ENCODE assay signal across 8 cellular contexts in the genomic region with DNA sequence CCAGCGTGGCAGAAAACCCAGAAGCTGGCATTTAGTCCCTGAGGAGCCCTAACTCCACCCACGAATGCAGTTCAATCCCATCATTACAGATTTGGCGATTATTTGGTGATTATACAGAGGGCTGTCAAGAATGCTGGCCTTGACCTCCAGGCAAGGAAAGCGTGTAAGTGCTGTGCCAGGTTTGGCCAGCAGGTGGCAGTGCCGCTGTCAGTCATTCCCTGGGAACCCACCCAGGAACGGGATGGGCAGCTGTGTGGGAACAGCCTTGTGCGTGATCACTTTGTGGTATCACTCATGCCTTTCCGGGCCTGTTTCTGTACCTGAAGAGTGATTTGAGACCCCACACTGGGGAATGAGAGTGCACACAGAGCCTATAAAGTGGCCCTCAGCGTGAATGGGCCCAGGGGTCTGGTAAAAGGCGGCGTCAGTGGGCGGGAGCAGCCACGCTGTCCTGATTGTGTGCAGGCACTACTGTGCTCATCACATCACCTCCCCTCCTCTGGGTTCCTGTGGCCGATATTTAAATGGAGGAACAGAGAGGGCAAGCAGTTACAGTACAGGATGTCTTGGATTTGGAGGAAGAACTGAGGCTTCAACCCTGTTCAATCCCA.
DNase-seq lines count a peak whose midpoint lies in the region; ATAC-seq and TF ChIP-seq lines count a peak whose summit lies in the region.

No MANE protein-coding gene starts in this region.

- H4K20me1 ChIP-seq in fibroblast of lung (ENCODE audit: control insufficient read depth, extremely low read depth, insufficient read depth, low read length) (no peaks in the 10 kb centered on the region), neural progenitor cell (ENCODE audit: low read depth) (peaks cover 13% of the 10 kb centered on the region)

- H3K4me3 Mint-ChIP-seq in activated T-cell treated with anti-CD3 and anti-CD28 coated beads, Interleukin-2, amount 50 U/mL, for 72 hours: no peak overlapping the region
- no peak overlapping the region for H3K4me3 Mint-ChIP-seq in neural progenitor cell

- H3F3A ChIP-seq in neural progenitor cell (ENCODE audit: low read depth): no peaks in the 10 kb centered on the region

- WGBS in thyroid gland, 2 donors: 46 to 71% methylated on average over 8 to 14 of the region's 14 CpGs

- H2AFZ ChIP-seq in fibroblast of lung (ENCODE audit: low read length): no peak overlapping the region
- no peak overlapping the region for H2AFZ ChIP-seq in neural progenitor cell (replicated peaks)

- no peaks in the 10 kb centered on the region for H3K9me3 Mint-ChIP-seq in activated T-cell treated with anti-CD3 and anti-CD28 coated beads, Interleukin-2, amount 50 U/mL, for 72 hours
- H3K9me3 Mint-ChIP-seq in neural progenitor cell: no peaks in the 10 kb centered on the region

- H3K36me3 ChIP-seq in fibroblast of lung (ENCODE audit: control insufficient read depth, insufficient read depth, low read length) (no peaks in the 10 kb centered on the region), neural progenitor cell (no peaks in the 10 kb centered on the region), thyroid gland (peaks cover 0 to 2% of the 10 kb centered on the region in 2 donors)

- peak in 1 of 2 donors; percentile 40 for ATAC-seq in activated T-cell treated with anti-CD3 and anti-CD28 coated beads, Interleukin-2, amount 50 U/mL, for 72 hours (replicated peaks in 1 of 2)
- no peak for ATAC-seq in GM21723 (IDR thresholded peaks at IDR 0.05; ENCODE audit: unreplicated experiment)

- H3K27ac Mint-ChIP-seq in activated T-cell treated with anti-CD3 and anti-CD28 coated beads, Interleukin-2, amount 50 U/mL, for 72 hours: no peak overlapping the region
- H3K27ac Mint-ChIP-seq in neural progenitor cell: no peak overlapping the region

- H3K27me3 ChIP-seq in fibroblast of lung (ENCODE audit: control insufficient read depth, insufficient read depth, low read length) (no peaks in the 10 kb centered on the region), neural progenitor cell (no peaks in the 10 kb centered on the region), thyroid gland (no peaks in the 10 kb centered on the region)

- no peaks in the 10 kb centered on the region for H3K36me3 Mint-ChIP-seq in activated T-cell treated with anti-CD3 and anti-CD28 coated beads, Interleukin-2, amount 50 U/mL, for 72 hours (ENCODE audit: insufficient read depth in 2 of 2)
- peaks cover 12% of the 10 kb centered on the region for H3K36me3 Mint-ChIP-seq in neural progenitor cell

- no peaks in the 10 kb centered on the region for H3K4me1 Mint-ChIP-seq in activated T-cell treated with anti-CD3 and anti-CD28 coated beads, Interleukin-2, amount 50 U/mL, for 72 hours (ENCODE audit: low read depth)
- no peaks in the 10 kb centered on the region for H3K4me1 Mint-ChIP-seq in neural progenitor cell

- DNase-seq in NCI-H345 (lab: John Stamatoyannopoulos, UW) (peak; percentile 9), NCI-H345 treated with DMSO at 0.1 percent for 48 hours (lab: John Stamatoyannopoulos, UW; ENCODE audit: unreplicated experiment) (no peak), NCI-H774 (lab: John Stamatoyannopoulos, UW) (peak; percentile 7), fibroblast of lung (ENCODE audit: low read depth in 2 of 2) (peak; percentile 37 to 67), neural progenitor cell (ENCODE audit: low spot score) (peak; percentile 61), thyroid gland (peak; percentile 71 to 81)
- peak; percentile 65 to 71 for DNase-seq in activated T-cell treated with anti-CD3 and anti-CD28 coated beads, Interleukin-2, amount 50 U/mL, for 72 hours

- H3K9ac ChIP-seq in fibroblast of lung (ENCODE audit: insufficient read depth, low read length): no peak overlapping the region
- no peak overlapping the region for H3K9ac ChIP-seq in neural progenitor cell

- H3K9me3 ChIP-seq in fibroblast of lung (ENCODE audit: control insufficient read depth, insufficient read depth, low read depth, low read length) (no peaks in the 10 kb centered on the region), neural progenitor cell (ENCODE audit: low read depth) (no peaks in the 10 kb centered on the region), thyroid gland (no peaks in the 10 kb centered on the region)

- no peak for TF ChIP-seq POLR2A in thyroid gland (IDR thresholded peaks at IDR 0.05)

- H3K27ac ChIP-seq in fibroblast of lung (ENCODE audit: insufficient read depth, low read length) (no peak overlapping the region), neural progenitor cell (no peak overlapping the region), thyroid gland (no peak overlapping the region)

- H3K79me2 ChIP-seq in fibroblast of lung (ENCODE audit: control insufficient read depth, insufficient read depth, low read length) (no peaks in the 10 kb centered on the region), neural progenitor cell (ENCODE audit: low read depth) (no peaks in the 10 kb centered on the region)

- H3K4me3 ChIP-seq in fibroblast of lung (replicated peaks in 1 of 4; ENCODE audit: control extremely low read depth in 1 of 4, insufficient read depth in 1 of 4, low read depth in 3 of 4, low read length in 4 of 4) (no peak overlapping the region), neural progenitor cell (no peak overlapping the region), thyroid gland (replicated peaks in 1 of 3) (no peak overlapping the region)

- intact Hi-C loops in thyroid gland (cut with DNase I): no loop called here

- TF ChIP-seq CTCF in fibroblast of lung (conservative IDR thresholded peaks at IDR 0.05 in 1 of 2, IDR thresholded peaks at IDR 0.05 in 1 of 2; ENCODE audit: low read depth in 1 of 2, low read length in 2 of 2) (peak; percentile 94 to 99), neural progenitor cell (IDR thresholded peaks at IDR 0.05) (peak; percentile 98), thyroid gland (IDR thresholded peaks at IDR 0.05) (peak; percentile 79 to 97 (median 82))

- H3K27me3 Mint-ChIP-seq in activated T-cell treated with anti-CD3 and anti-CD28 coated beads, Interleukin-2, amount 50 U/mL, for 72 hours (ENCODE audit: low read depth): peaks cover 25% of the 10 kb centered on the region
- peaks cover 3% of the 10 kb centered on the region for H3K27me3 Mint-ChIP-seq in neural progenitor cell (ENCODE audit: insufficient read depth, low read depth)

- H3K4me2 ChIP-seq in fibroblast of lung (ENCODE audit: extremely low read depth, insufficient read depth, low read length): no peak overlapping the region
- H3K4me2 ChIP-seq in neural progenitor cell: no peak overlapping the region

- H3K4me1 ChIP-seq in fibroblast of lung (ENCODE audit: control insufficient read depth, extremely low read depth, insufficient read depth, low read length): no peaks in the 10 kb centered on the region
- no peaks in the 10 kb centered on the region for H3K4me1 ChIP-seq in neural progenitor cell
- no peaks in the 10 kb centered on the region for H3K4me1 ChIP-seq in thyroid gland
